Comparison of ENCODE assay signal across 10 cellular contexts in the genomic region with DNA sequence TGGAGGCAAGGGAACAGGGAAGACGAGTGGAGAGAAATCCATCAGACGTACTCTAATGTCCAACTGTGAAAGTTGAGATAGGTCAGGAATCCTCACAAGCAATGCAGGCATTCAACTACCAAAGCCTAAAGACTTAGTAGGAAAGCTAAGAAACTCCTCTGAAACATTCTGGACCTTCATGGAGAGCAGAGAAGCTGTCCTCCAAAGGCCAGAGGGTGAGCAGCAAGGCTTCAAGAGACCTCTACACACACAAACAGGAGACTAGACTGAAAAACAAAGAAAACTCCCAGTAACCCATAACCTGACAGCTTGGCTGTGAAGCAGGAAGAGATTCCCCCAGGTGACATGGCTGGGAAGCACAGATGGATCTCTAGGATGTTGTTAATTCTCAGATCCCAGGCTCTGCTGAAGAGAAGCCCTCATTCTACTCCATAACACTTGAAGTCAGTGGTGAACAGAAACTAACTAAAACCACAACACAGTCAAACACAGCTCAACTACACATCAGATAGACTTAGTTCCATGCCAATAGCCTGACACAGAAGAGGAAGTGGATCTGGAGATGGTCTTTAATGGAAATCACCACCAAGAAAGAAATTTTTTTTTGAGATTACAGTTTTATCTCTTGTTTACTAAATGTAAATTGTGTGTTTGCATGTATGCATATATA. TPM values are rescaled to one million over a fixed set of nuclear protein-coding genes. Genes with fewer than 3 reads are reported as not detected.
DNase-seq lines count a peak whose midpoint lies in the region; ATAC-seq, FAIRE-seq and TF ChIP-seq lines count a peak whose summit lies in the region.
"Had no signal": no experiment of that assay in that cellular context is flagged by ENCODE, and none has a peak within 500 bp of the region (broad histone marks: within the 10 kb centered on the region; RNA-seq: fewer than 3 reads in every experiment).

No MANE protein-coding gene starts in this region.

- H3K4me1 ChIP-seq in HepG2 (ENCODE audit: insufficient read depth, low read length) (peaks cover 74% of the 10 kb centered on the region), foreskin keratinocyte (no peaks in the 10 kb centered on the region), stomach (peaks cover 0 to 6% (median 4%) of the 10 kb centered on the region in 4 donors)
- peaks cover 19% of the 10 kb centered on the region for H3K4me1 ChIP-seq in CD8-positive, alpha-beta memory T cell (ENCODE audit: insufficient read depth, low read length)

- H3K4me1 Mint-ChIP-seq in CD8-positive, alpha-beta memory T cell = peaks cover 11 to 19% (median 12%) of the 10 kb centered on the region in 3 donors
- H3K4me1 Mint-ChIP-seq in activated T-helper 2 cell treated with anti-CD3 and anti-CD28 coated beads, Interferon-gamma antibody, Interleukin-2, Interleukin-4, amounts not matched to agents 10 μg/mL and 5 μg/mL and 100 μg/mL, durations not matched to agents 14 hours and 24 hours and 36 hours (ENCODE audit: low read depth) = peaks cover 15% of the 10 kb centered on the region
- H3K4me1 Mint-ChIP-seq: neural crest cell had no signal

- intact Hi-C loops in HepG2 (cut with micrococcal nuclease; ENCODE audit: unreplicated experiment) (no loop called here), stomach (cut with DNase I; ENCODE audit: low total_unique reads) (no loop called here)
- intact Hi-C loops in activated T-helper 2 cell treated with anti-CD3 and anti-CD28 coated beads, Interferon-gamma antibody, Interleukin-2, Interleukin-4, amounts not matched to agents 10 μg/mL and 5 μg/mL and 100 μg/mL, durations not matched to agents 14 hours and 24 hours and 36 hours (cut with micrococcal nuclease) = no loop called here

- no TSS peak for BruUV-seq in HepG2 (replicated peaks; lab: Mats Ljungman, UMichigan)

- H3K79me2 ChIP-seq in HepG2 (ENCODE audit: insufficient read depth, low read length) = peaks cover 20% of the 10 kb centered on the region

- H3K27me3 Mint-ChIP-seq in CD8-positive, alpha-beta memory T cell = peaks cover 14 to 25% of the 10 kb centered on the region in 2 donors
- peaks cover 22% of the 10 kb centered on the region for H3K27me3 Mint-ChIP-seq in activated T-helper 2 cell treated with anti-CD3 and anti-CD28 coated beads, Interferon-gamma antibody, Interleukin-2, Interleukin-4, amounts not matched to agents 10 μg/mL and 5 μg/mL and 100 μg/mL, durations not matched to agents 14 hours and 24 hours and 36 hours (ENCODE audit: low read depth)

- CTCF ChIA-PET in HepG2 (lab: Yijun Ruan, JAX; ENCODE audit: low intra/inter-chr PET ratio, low total read pairs) = no interaction called here
- CTCF ChIA-PET in CD8-positive, alpha-beta memory T cell (lab: Charles Lee) = no interaction called here

- peaks cover 5 to 15% (median 10%) of the 10 kb centered on the region in 3 donors for H3K36me3 Mint-ChIP-seq in CD8-positive, alpha-beta memory T cell
- no peaks in the 10 kb centered on the region for H3K36me3 Mint-ChIP-seq in activated T-helper 2 cell treated with anti-CD3 and anti-CD28 coated beads, Interferon-gamma antibody, Interleukin-2, Interleukin-4, amounts not matched to agents 10 μg/mL and 5 μg/mL and 100 μg/mL, durations not matched to agents 14 hours and 24 hours and 36 hours (ENCODE audit: low read depth)

- no peaks in the 10 kb centered on the region for H3K27me3 ChIP-seq in HepG2 (ENCODE audit: control insufficient read depth in 1 of 2, insufficient read depth in 2 of 2, low read length in 2 of 2)
- peaks cover 20% of the 10 kb centered on the region for H3K27me3 ChIP-seq in foreskin keratinocyte
- H3K27me3 ChIP-seq in CD8-positive, alpha-beta memory T cell (ENCODE audit: insufficient read depth, low read length, poor library complexity, severe bottlenecking) = no peaks in the 10 kb centered on the region
- no peaks in the 10 kb centered on the region for H3K27me3 ChIP-seq in stomach

- FAIRE-seq in HepG2 (lab: Jason Lieb, UNC) = no peak

- in situ Hi-C loops in HepG2 (cut with HindIII; ENCODE audit: extremely low pct_ligation_motif_present, low pct_unique_long_range_greater_than_20kb) = no loop called here

- no peaks in the 10 kb centered on the region for H3K9me3 Mint-ChIP-seq in CD8-positive, alpha-beta memory T cell
- peaks cover 4% of the 10 kb centered on the region for H3K9me3 Mint-ChIP-seq in activated T-helper 2 cell treated with anti-CD3 and anti-CD28 coated beads, Interferon-gamma antibody, Interleukin-2, Interleukin-4, amounts not matched to agents 10 μg/mL and 5 μg/mL and 100 μg/mL, durations not matched to agents 14 hours and 24 hours and 36 hours

- no peak overlapping the region for H3K9ac ChIP-seq in HepG2 (ENCODE audit: insufficient read depth, low read depth, low read length)

- no peak for TF ChIP-seq RAD21 in HepG2 (CRISPR knock-in tag; IDR thresholded peaks at IDR 0.05)

- DNase-seq in HepG2 (ENCODE audit: low spot score) (no peak), foreskin keratinocyte (no peak), stomach (no peak)
- no peak for DNase-seq in CD8-positive, alpha-beta memory T cell
- no peak for DNase-seq in activated T-helper 2 cell treated with anti-CD3 and anti-CD28 coated beads, Interferon-gamma antibody, Interleukin-2, Interleukin-4, amounts not matched to agents 10 μg/mL and 5 μg/mL and 100 μg/mL, durations not matched to agents 14 hours and 24 hours and 36 hours (ENCODE audit: low spot score)
- DNase-seq: activated CD4-positive, alpha-beta T cell treated with anti-CD3 and anti-CD28 coated beads, Interleukin-2, amount 50 U/mL, for 48 hours had no signal

- peak; percentile 98 for ATAC-seq in GM18870 (IDR thresholded peaks at IDR 0.05; ENCODE audit: unreplicated experiment)
- ATAC-seq in HG02588 (IDR thresholded peaks at IDR 0.05; ENCODE audit: unreplicated experiment) = peak; percentile 97
- ATAC-seq in HG03520 (IDR thresholded peaks at IDR 0.05; ENCODE audit: unreplicated experiment) = peak; percentile 97
- peak; percentile 54 for ATAC-seq in HepG2
- ATAC-seq in foreskin keratinocyte = no peak

- peaks cover 3 to 7% of the 10 kb centered on the region in 2 experiments for H3K36me3 ChIP-seq in HepG2 (replicated peaks in 1 of 2; ENCODE audit: control insufficient read depth in 1 of 2, insufficient read depth in 2 of 2, low read length in 2 of 2)
- H3K36me3 ChIP-seq in CD8-positive, alpha-beta memory T cell (ENCODE audit: insufficient read depth, low read length) = no peaks in the 10 kb centered on the region
- no peaks in the 10 kb centered on the region for H3K36me3 ChIP-seq in stomach

- H4K20me1 ChIP-seq in HepG2 (ENCODE audit: insufficient read depth, low read length) = no peaks in the 10 kb centered on the region

- no peak overlapping the region for H3K4me3 Mint-ChIP-seq in CD8-positive, alpha-beta memory T cell
- H3K4me3 Mint-ChIP-seq in activated T-helper 2 cell treated with anti-CD3 and anti-CD28 coated beads, Interferon-gamma antibody, Interleukin-2, Interleukin-4, amounts not matched to agents 10 μg/mL and 5 μg/mL and 100 μg/mL, durations not matched to agents 14 hours and 24 hours and 36 hours (ENCODE audit: low read depth) = no peak overlapping the region
- H3K4me3 Mint-ChIP-seq: neural crest cell had no signal

- no peak overlapping the region for H2AFZ ChIP-seq in HepG2 (ENCODE audit: low read length)

- POLR2A ChIA-PET in HepG2 (lab: Yijun Ruan, JAX) = interaction anchor here (1.2 kb wide), 1 partner anchor 8 kb away, joined by 3 read pairs; no protein-coding TSS in a partner anchor
- POLR2A ChIA-PET in CD8-positive, alpha-beta memory T cell (lab: Charles Lee) = no interaction called here

- H3K4me2 ChIP-seq in HepG2 (ENCODE audit: low read depth, low read length) = no peak overlapping the region

- H3K4me3 ChIP-seq in HepG2 (replicated peaks in 1 of 3; ENCODE audit: insufficient read depth in 1 of 3, low read depth in 2 of 3, low read length in 3 of 3) = no peak overlapping the region
- no peak overlapping the region for H3K4me3 ChIP-seq in CD8-positive, alpha-beta memory T cell (ENCODE audit: low read length)
- H3K4me3 ChIP-seq in stomach = no peak overlapping the region

- TF ChIP-seq POLR2A in HepG2 (IDR thresholded peaks at IDR 0.05; ENCODE audit: insufficient read depth in 1 of 2, low read depth in 2 of 2, low read length in 2 of 2) = peak; percentile 19 to 21; a peak in 2 of 4 replicates
- TF ChIP-seq POLR2A in stomach (IDR thresholded peaks at IDR 0.05) = no peak

- TF ChIP-seq EP300 in HepG2 (IDR thresholded peaks at IDR 0.05; ENCODE audit: low read depth in 2 of 2, low read length in 2 of 2) (no peak), HepG2 (CRISPR knock-in tag; IDR thresholded peaks at IDR 0.05; ENCODE audit: borderline replicate concordance) (no peak), stomach (IDR thresholded peaks at IDR 0.05) (no peak)

- H3K9me3 ChIP-seq in HepG2 (ENCODE audit: low read length) = peaks cover 5% of the 10 kb centered on the region; the same call in 1 of the 2 replicates
- no peaks in the 10 kb centered on the region for H3K9me3 ChIP-seq in CD8-positive, alpha-beta memory T cell (ENCODE audit: low read length)
- H3K9me3 ChIP-seq in stomach = no peaks in the 10 kb centered on the region

- H3K27ac Mint-ChIP-seq in CD8-positive, alpha-beta memory T cell = no peak overlapping the region
- no peak overlapping the region for H3K27ac Mint-ChIP-seq in activated T-helper 2 cell treated with anti-CD3 and anti-CD28 coated beads, Interferon-gamma antibody, Interleukin-2, Interleukin-4, amounts not matched to agents 10 μg/mL and 5 μg/mL and 100 μg/mL, durations not matched to agents 14 hours and 24 hours and 36 hours

- TF ChIP-seq CTCF in HepG2 (CRISPR knock-in tag; IDR thresholded peaks at IDR 0.05) (no peak), foreskin keratinocyte (conservative IDR thresholded peaks at IDR 0.05) (no peak), stomach (IDR thresholded peaks at IDR 0.05) (no peak)

- peak overlapping the region; percentile 22 for H3K27ac ChIP-seq in HepG2 (ENCODE audit: extremely low read length, insufficient read depth, low read length)
- H3K27ac ChIP-seq in foreskin keratinocyte = no peak overlapping the region
- H3K27ac ChIP-seq in CD8-positive, alpha-beta memory T cell (ENCODE audit: low read depth, low read length) = no peak overlapping the region
- H3K27ac ChIP-seq in stomach = peak overlapping the region in 1 of 5 donors; percentile 45

- WGBS in HepG2 (ENCODE audit: low lambda C conversion rate) = 90% methylated on average over 2 of the region's 2 CpGs
- WGBS in stomach, 5 donors = 73 to 83% (median 78%) methylated on average over 2 of the region's 2 CpGs

RNA-seq across cellular contexts. Expression of a gene that starts 23.2 kb away (rescaled TPM):
- total RNA-seq in HepG2 (2016; rRNA removed; fragmentation: Illumina TruSeq; extraction: Trizol) = 1,312 and 2,054 TPM in 2 replicates
- 154 and 157 TPM in 2 replicates for total RNA-seq in HepG2 (2016; cell fraction: cytosol; rRNA removed; fragmentation: Illumina TruSeq; extraction: Trizol; ENCODE audit: low read depth)
- total RNA-seq in HepG2 (2016; cell fraction: insoluble cytoplasmic fraction; rRNA removed; fragmentation: Illumina TruSeq; extraction: Trizol) = 1,332 and 2,132 TPM in 2 replicates
- 312 and 354 TPM in 2 replicates for total RNA-seq in HepG2 (2016; cell fraction: membrane; rRNA removed; fragmentation: Illumina TruSeq; extraction: Trizol)
- 1,314 and 1,505 TPM in 2 replicates for total RNA-seq in HepG2 (2016; cell fraction: nucleus; rRNA removed; fragmentation: Illumina TruSeq; extraction: Trizol)
- polyA plus RNA-seq in HepG2 (2011; rRNA removed) = 1,560 and 1,788 TPM in 2 replicates
- polyA plus RNA-seq in HepG2 (2011; cell fraction: cytosol; rRNA removed) = 1,336 TPM in 2 replicates
- polyA plus RNA-seq in HepG2 (2011; cell fraction: nucleus; rRNA removed) = 253 and 317 TPM in 2 replicates
- 2,246 and 4,153 TPM in 2 replicates for polyA plus RNA-seq in HepG2 (2012)
- 159 and 162 TPM in 2 replicates for polyA plus RNA-seq in HepG2 (2016; cell fraction: cytosol; fragmentation: Illumina TruSeq; extraction: Trizol; ENCODE audit: low read depth)
- 1,264 and 1,284 TPM in 2 replicates for polyA plus RNA-seq in HepG2 (2016; cell fraction: insoluble cytoplasmic fraction; fragmentation: Illumina TruSeq; extraction: Trizol; ENCODE audit: low read depth)
- 279 and 297 TPM in 2 replicates for polyA plus RNA-seq in HepG2 (2016; cell fraction: membrane; fragmentation: Illumina TruSeq; extraction: Trizol; ENCODE audit: low read depth)
- 2,068 and 2,203 TPM in 2 replicates for polyA plus RNA-seq in HepG2 (2016; cell fraction: nucleus; fragmentation: Illumina TruSeq; extraction: Trizol; ENCODE audit: insufficient read depth, low read depth)
- 0.80 and 1,221 TPM in 2 replicates for polyA minus RNA-seq in HepG2 (2011; rRNA and poly(A)+ RNA removed; ENCODE audit: low replicate concordance)
- 3,146 and 3,201 TPM in 2 replicates for polyA minus RNA-seq in HepG2 (2011; cell fraction: cytosol; rRNA and poly(A)+ RNA removed)
- 420 and 665 TPM in 2 replicates for polyA minus RNA-seq in HepG2 (2011; cell fraction: nucleus; rRNA and poly(A)+ RNA removed)
- total RNA-seq in foreskin keratinocyte = not detected in 2 replicates
- polyA plus RNA-seq in foreskin keratinocyte = 0.04 TPM in 1 of 2 replicates, not detected in the other
- 1 to 10 TPM; 8.7 to 8.8 TPM for total RNA-seq in CD8-positive, alpha-beta memory T cell
- polyA plus RNA-seq in CD8-positive, alpha-beta memory T cell = not detected
- 1,000 to 10,000 TPM in 1 of 5 donors, 100 to 1,000 TPM in 2, 10 to 100 TPM in 2; 24.0 to 2,662 (median 177) TPM for total RNA-seq in stomach
- polyA plus RNA-seq in stomach = 100 to 1,000 TPM; 134 to 541 (median 503) TPM
- not detected in 2 replicates for total RNA-seq in activated T-helper 2 cell treated with anti-CD3 and anti-CD28 coated beads, Interferon-gamma antibody, Interleukin-2, Interleukin-4, amounts not matched to agents 10 μg/mL and 5 μg/mL and 100 μg/mL, durations not matched to agents 14 hours and 24 hours and 36 hours

RNA-seq across cellular contexts. Expression of a gene that starts 34.6 kb away (rescaled TPM):
- 45.0 and 51.7 TPM in 2 replicates for total RNA-seq in HepG2 (2016; rRNA removed; fragmentation: Illumina TruSeq; extraction: Trizol)
- total RNA-seq in HepG2 (2016; cell fraction: cytosol; rRNA removed; fragmentation: Illumina TruSeq; extraction: Trizol; ENCODE audit: low read depth) = 11.6 and 14.0 TPM in 2 replicates
- 45.7 and 59.8 TPM in 2 replicates for total RNA-seq in HepG2 (2016; cell fraction: insoluble cytoplasmic fraction; rRNA removed; fragmentation: Illumina TruSeq; extraction: Trizol)
- 25.6 and 27.0 TPM in 2 replicates for total RNA-seq in HepG2 (2016; cell fraction: membrane; rRNA removed; fragmentation: Illumina TruSeq; extraction: Trizol)
- total RNA-seq in HepG2 (2016; cell fraction: nucleus; rRNA removed; fragmentation: Illumina TruSeq; extraction: Trizol) = 21.7 and 27.0 TPM in 2 replicates
- 10.0 and 16.8 TPM in 2 replicates for polyA plus RNA-seq in HepG2 (2011; rRNA removed)
- polyA plus RNA-seq in HepG2 (2011; cell fraction: cytosol; rRNA removed) = 16.1 and 23.0 TPM in 2 replicates
- 6.9 and 7.4 TPM in 2 replicates for polyA plus RNA-seq in HepG2 (2011; cell fraction: nucleus; rRNA removed)
- polyA plus RNA-seq in HepG2 (2012) = 17.1 and 21.3 TPM in 2 replicates
- 10.2 and 11.1 TPM in 2 replicates for polyA plus RNA-seq in HepG2 (2016; cell fraction: cytosol; fragmentation: Illumina TruSeq; extraction: Trizol; ENCODE audit: low read depth)
- polyA plus RNA-seq in HepG2 (2016; cell fraction: insoluble cytoplasmic fraction; fragmentation: Illumina TruSeq; extraction: Trizol; ENCODE audit: low read depth) = 58.2 and 68.3 TPM in 2 replicates
- 21.0 and 21.8 TPM in 2 replicates for polyA plus RNA-seq in HepG2 (2016; cell fraction: membrane; fragmentation: Illumina TruSeq; extraction: Trizol; ENCODE audit: low read depth)
- 28.6 and 30.9 TPM in 2 replicates for polyA plus RNA-seq in HepG2 (2016; cell fraction: nucleus; fragmentation: Illumina TruSeq; extraction: Trizol; ENCODE audit: insufficient read depth, low read depth)
- 7.0 and 10.3 TPM in 2 replicates for polyA minus RNA-seq in HepG2 (2011; rRNA and poly(A)+ RNA removed; ENCODE audit: low replicate concordance)
- polyA minus RNA-seq in HepG2 (2011; cell fraction: cytosol; rRNA and poly(A)+ RNA removed) = 10.5 and 11.3 TPM in 2 replicates
- 16.4 and 19.7 TPM in 2 replicates for polyA minus RNA-seq in HepG2 (2011; cell fraction: nucleus; rRNA and poly(A)+ RNA removed)
- 28.0 and 28.1 TPM in 2 replicates for total RNA-seq in foreskin keratinocyte
- polyA plus RNA-seq in foreskin keratinocyte = 21.9 and 25.1 TPM in 2 replicates
- total RNA-seq in CD8-positive, alpha-beta memory T cell = 10 to 100 TPM; 34.9 to 39.7 TPM
- polyA plus RNA-seq in CD8-positive, alpha-beta memory T cell = 26.6 TPM
- total RNA-seq in stomach = 10 to 100 TPM in 4 of 5 donors, not detected in 1; 10.3 to 26.8 (median 20.7) TPM
- polyA plus RNA-seq in stomach = 10 to 100 TPM; 12.2 to 22.3 (median 12.5) TPM
- 38.9 and 39.0 TPM in 2 replicates for total RNA-seq in activated T-helper 2 cell treated with anti-CD3 and anti-CD28 coated beads, Interferon-gamma antibody, Interleukin-2, Interleukin-4, amounts not matched to agents 10 μg/mL and 5 μg/mL and 100 μg/mL, durations not matched to agents 14 hours and 24 hours and 36 hours

Comparison
In these comparisons a context has a peak if more than half of its experiments do, and no peak if none do; other contexts are left out.
1. POLR2A ChIP-seq: peak in HepG2 (2 of 2); none in stomach (0 of 4).